In the genomic region with DNA sequence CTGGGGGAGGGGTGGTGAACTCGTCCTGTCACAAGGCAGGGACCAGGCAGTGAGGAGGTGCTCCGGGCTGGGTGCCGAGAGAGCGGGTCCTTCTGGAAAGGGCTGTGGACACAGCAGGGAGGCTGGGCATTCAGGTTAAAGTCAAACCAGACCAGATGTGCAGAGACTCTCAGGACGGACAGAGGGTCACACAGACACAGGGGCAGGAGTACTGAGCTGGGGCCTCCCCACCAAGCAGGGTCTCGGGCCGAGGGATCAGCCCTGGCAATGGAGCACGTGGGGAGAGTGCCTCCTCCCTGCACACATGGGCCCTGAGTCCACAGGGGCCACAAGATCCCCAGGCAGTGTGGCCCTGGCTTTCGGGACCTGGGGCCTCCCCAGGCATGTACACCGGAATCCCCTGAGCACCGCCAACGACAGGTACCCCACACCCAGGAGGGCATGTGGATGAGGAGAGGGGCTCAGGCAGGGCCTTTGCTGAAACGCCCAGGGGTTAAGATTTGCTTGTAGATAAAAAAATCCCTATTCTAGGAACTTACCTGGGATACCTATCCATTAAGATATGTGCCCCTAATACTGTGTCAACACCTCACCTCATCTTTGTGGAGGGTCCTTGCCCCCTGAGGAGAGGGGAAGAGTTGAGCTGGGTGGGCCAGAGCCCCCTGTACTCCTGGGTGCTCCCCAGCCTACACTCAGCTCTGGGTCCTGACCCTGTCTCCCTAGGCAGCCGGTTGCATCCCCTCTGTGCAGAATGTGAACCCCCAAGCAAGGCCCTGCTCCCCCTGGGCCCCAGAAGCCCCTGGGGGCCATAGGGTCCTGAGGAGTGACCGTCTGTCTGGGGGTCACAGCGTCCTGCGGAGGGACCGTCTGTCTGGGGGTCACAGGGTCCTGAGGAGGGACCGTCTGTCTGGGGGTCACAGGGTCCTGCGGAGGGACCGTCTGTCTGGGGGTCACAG, we compare ENCODE assay signal across 1 cellular context.
TF ChIP-seq lines count a peak whose summit lies in the region.

No MANE protein-coding gene starts in this region.

TF ChIP-seq in K562, 482 proteins besides CTCF, POLR2A, EP300 and RAD21:
- TF ChIP-seq HOXB6 (CRISPR knock-in tag; IDR thresholded peaks at IDR 0.05; ENCODE audit: borderline replicate concordance) = no peak
- TF ChIP-seq, protein P1, sequence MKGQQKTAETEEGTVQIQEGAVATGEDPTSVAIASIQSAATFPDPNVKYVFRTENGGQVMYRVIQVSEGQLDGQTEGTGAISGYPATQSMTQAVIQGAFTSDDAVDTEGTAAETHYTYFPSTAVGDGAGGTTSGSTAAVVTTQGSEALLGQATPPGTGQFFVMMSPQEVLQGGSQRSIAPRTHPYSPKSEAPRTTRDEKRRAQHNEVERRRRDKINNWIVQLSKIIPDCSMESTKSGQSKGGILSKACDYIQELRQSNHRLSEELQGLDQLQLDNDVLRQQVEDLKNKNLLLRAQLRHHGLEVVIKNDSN (CRISPR knock-in tag; IDR thresholded peaks at IDR 0.05) = 0 out of 2 replicates have a peak, but pooled peaks have one; percentile 18
